ENCODE assay signal across 8 cellular contexts in genomic region chr2:94586032-94586982, GRCh38.
DNase-seq lines count a peak whose midpoint lies in the region; FAIRE-seq and TF ChIP-seq lines count a peak whose summit lies in the region.
"Not testable (repeated sequence)": the region's sequence is repeated elsewhere in the genome, so short reads cannot be mapped to it uniquely, and the experiment has no call there.

No MANE protein-coding gene starts in this region.

- FAIRE-seq in GM12892 (lab: Jason Lieb, UNC), result not testable (repeated sequence)

- POLR2A ChIA-PET in BJ (lab: Charles Lee); activated CD4-positive, alpha-beta memory T cell treated with anti-CD3 and anti-CD28 coated beads for 36 hours (lab: Charles Lee): not testable (repeated sequence)

- not testable (repeated sequence) for H3K9me3 ChIP-seq in Karpas-422 (ENCODE audit: low read length); OCI-LY3 (ENCODE audit: insufficient read depth, low read length); colonic mucosa; testis

- not testable (repeated sequence) for TF ChIP-seq POLR2A in GM12892 (IDR thresholded peaks at IDR 0.05; ENCODE audit: low read depth, low read length); testis (IDR thresholded peaks at IDR 0.05)

- H3K27ac ChIP-seq in Karpas-422 (ENCODE audit: low read length); OCI-LY3 (ENCODE audit: low read length); colonic mucosa; testis: not testable (repeated sequence)

- H3K4me3 Mint-ChIP-seq in activated CD4-positive, alpha-beta memory T cell treated with anti-CD3 and anti-CD28 coated beads for 36 hours, result not testable (repeated sequence)

- not testable (repeated sequence) for H3K9me3 Mint-ChIP-seq in activated CD4-positive, alpha-beta memory T cell treated with anti-CD3 and anti-CD28 coated beads for 36 hours

- H3K36me3 Mint-ChIP-seq in activated CD4-positive, alpha-beta memory T cell treated with anti-CD3 and anti-CD28 coated beads for 36 hours, result not testable (repeated sequence)

- H3K27ac Mint-ChIP-seq in activated CD4-positive, alpha-beta memory T cell treated with anti-CD3 and anti-CD28 coated beads for 36 hours, result not testable (repeated sequence)

- intact Hi-C loops in activated CD4-positive, alpha-beta memory T cell treated with anti-CD3 and anti-CD28 coated beads for 36 hours (cut with micrococcal nuclease); colonic mucosa (cut with DNase I); testis (cut with DNase I; ENCODE audit: low total_unique reads): not testable (repeated sequence)

- not testable (repeated sequence) for H3K36me3 ChIP-seq in BJ (ENCODE audit: control insufficient read depth, insufficient read depth, low read length); Karpas-422 (ENCODE audit: insufficient read depth, low read length); OCI-LY3 (replicated peaks; ENCODE audit: low read depth, low read length); colonic mucosa; kidney epithelial cell (ENCODE audit: control insufficient read depth, insufficient read depth, low read length); testis (ENCODE audit: low read depth, missing control alignments)

- H3K27me3 ChIP-seq in BJ (ENCODE audit: control insufficient read depth, insufficient read depth, low read length); Karpas-422 (ENCODE audit: low read length); OCI-LY3 (ENCODE audit: low read depth, low read length); colonic mucosa; kidney epithelial cell (ENCODE audit: control insufficient read depth, insufficient read depth, low read length); testis: not testable (repeated sequence)

- H3K79me2 ChIP-seq in Karpas-422 (ENCODE audit: low read length); OCI-LY3 (ENCODE audit: low read length): not testable (repeated sequence)

- not testable (repeated sequence) for H4K20me1 ChIP-seq in Karpas-422 (ENCODE audit: insufficient read depth, low read depth, low read length); OCI-LY3 (ENCODE audit: insufficient read depth, low read length)

- WGBS in testis, 2 donors, result 52 to 58% methylated on average over 10 to 11 of the region's 14 CpGs

- TF ChIP-seq CTCF in BJ (IDR thresholded peaks at IDR 0.05; ENCODE audit: insufficient read depth, low read depth, low read length), result peak; percentile 45
- peak; percentile 39 for TF ChIP-seq CTCF in OCI-LY3 (IDR thresholded peaks at IDR 0.05; ENCODE audit: low read depth, low read length)
- peak; percentile 53 for TF ChIP-seq CTCF in colonic mucosa (IDR thresholded peaks at IDR 0.05)
- peak; percentile 60 for TF ChIP-seq CTCF in kidney epithelial cell (IDR thresholded peaks at IDR 0.05; ENCODE audit: insufficient read depth, low read length, poor library complexity, severe bottlenecking)
- peak in 1 of 3 experiments; percentile 34 for TF ChIP-seq CTCF in testis (IDR thresholded peaks at IDR 0.05)

- CTCF ChIA-PET in BJ (lab: Yijun Ruan, JAX); activated CD4-positive, alpha-beta memory T cell treated with anti-CD3 and anti-CD28 coated beads for 36 hours (lab: Charles Lee): not testable (repeated sequence)

- H2AFZ ChIP-seq in Karpas-422 (ENCODE audit: low read length); OCI-LY3 (ENCODE audit: low read depth, low read length): not testable (repeated sequence)

- not testable (repeated sequence) for H3K4me1 ChIP-seq in Karpas-422 (ENCODE audit: low read length); OCI-LY3 (ENCODE audit: low read length); colonic mucosa; testis

- not testable (repeated sequence) for H3K9ac ChIP-seq in Karpas-422 (ENCODE audit: low read length); OCI-LY3 (ENCODE audit: low read length); colonic mucosa (ENCODE audit: low read depth in 2 of 2, low read length in 2 of 2)

- not testable (repeated sequence) for H3K4me1 Mint-ChIP-seq in activated CD4-positive, alpha-beta memory T cell treated with anti-CD3 and anti-CD28 coated beads for 36 hours (ENCODE audit: low read depth)

- not testable (repeated sequence) for H3K9me2 ChIP-seq in Karpas-422 (replicated peaks; ENCODE audit: insufficient read depth, low read length)

- H3K4me3 ChIP-seq in BJ (ENCODE audit: low read depth, low read length); Karpas-422 (ENCODE audit: low read length); OCI-LY3 (ENCODE audit: low read length); colonic mucosa; kidney epithelial cell (ENCODE audit: low read depth, low read length); testis: not testable (repeated sequence)

- not testable (repeated sequence) for H3K27me3 Mint-ChIP-seq in activated CD4-positive, alpha-beta memory T cell treated with anti-CD3 and anti-CD28 coated beads for 36 hours

- not testable (repeated sequence) for H3K4me2 ChIP-seq in Karpas-422 (ENCODE audit: low read depth, low read length, poor library complexity, severe bottlenecking); OCI-LY3 (ENCODE audit: low read length)

- not testable (repeated sequence) for DNase-seq in BJ (ENCODE audit: low read depth); kidney epithelial cell (ENCODE audit: low read depth)
- peak; percentile 30 for DNase-seq in GM12892 (ENCODE audit: insufficient read length)
- DNase-seq in Karpas-422, result peak; percentile 43
- peak; percentile 37 for DNase-seq in activated CD4-positive, alpha-beta memory T cell treated with anti-CD3 and anti-CD28 coated beads for 36 hours
- DNase-seq in colonic mucosa, result peak; percentile 42
- DNase-seq in testis, result peak; percentile 30
